1 cellular context compared by ENCODE assay signal in genomic region chr10:101568054-101568745, GRCh38.
TF ChIP-seq lines count a peak whose summit lies in the region.

No MANE protein-coding gene starts in this region.

TF ChIP-seq in SK-N-SH treated with all-trans-retinoic acid at 6 μM for 48 hours, 23 proteins besides CTCF, POLR2A, EP300 and RAD21 (continued from another document):
- no peak for TF ChIP-seq POU6F1 (CRISPR knock-in tag; IDR thresholded peaks at IDR 0.05; ENCODE audit: borderline replicate concordance, low read depth)
- TF ChIP-seq ARNTL (CRISPR knock-in tag; IDR thresholded peaks at IDR 0.05; ENCODE audit: borderline replicate concordance, low read depth), result no peak
- TF ChIP-seq ZNF8 (CRISPR knock-in tag; IDR thresholded peaks at IDR 0.05), result no peak
- TF ChIP-seq ZNF565 (CRISPR knock-in tag; conservative IDR thresholded peaks at IDR 0.05; ENCODE audit: low read depth), result no peak
- no peak for TF ChIP-seq ZFP30 (CRISPR knock-in tag; IDR thresholded peaks at IDR 0.05)
